In genomic region chrX:17822351-17822750, GRCh38 we compare ENCODE assay signal across 24 cellular contexts. TPM values are rescaled to one million over a fixed set of nuclear protein-coding genes. Genes with fewer than 3 reads are reported as not detected.
"Had no signal": no experiment of that assay in that cellular context is flagged by ENCODE, and none has a peak within 500 bp of the region (broad histone marks: within the 10 kb centered on the region; RNA-seq: fewer than 3 reads in every experiment).

No MANE protein-coding gene starts in this region.

- H3K9me3 ChIP-seq: esophagus squamous epithelium, right lobe of liver, thyroid gland, upper lobe of left lung, vagina had no signal

- H3K27me3 ChIP-seq: esophagus squamous epithelium, right lobe of liver, thyroid gland, upper lobe of left lung, vagina had no signal

- H3K4me3 ChIP-seq: esophagus squamous epithelium, right lobe of liver, thyroid gland, upper lobe of left lung, vagina had no signal

- H3K36me3 ChIP-seq: esophagus squamous epithelium, right lobe of liver, thyroid gland, upper lobe of left lung, vagina had no signal

- DNase-seq: activated CD4-positive, alpha-beta T cell treated with anti-CD3 and anti-CD28 coated beads, Interleukin-2, amount 50 U/mL, for 1 hour; activated CD8-positive, alpha-beta T cell treated with anti-CD3 and anti-CD28 coated beads for 36 hours; activated naive CD8-positive, alpha-beta T cell treated with anti-CD3 and anti-CD28 coated beads, Interleukin-2, amount 50 U/mL, for 24 hours; activated T-cell treated with anti-CD3 and anti-CD28 coated beads, Interleukin-2, amount 50 U/mL, for 4 hours; dermis blood vessel endothelial cell; effector CD4-positive, alpha-beta T cell; esophagus squamous epithelium; head of caudate nucleus; hippocampal formation; left cardiac atrium; left ventricle myocardium superior; mammary epithelial cell; right lobe of liver; small intestine; stimulated activated CD4-positive, alpha-beta T cell treated with anti-CD3 and anti-CD28 coated beads, Interleukin-4, amount 100 ng/mL, for 24 hours; stimulated activated naive CD8-positive, alpha-beta T cell treated with anti-CD3 and anti-CD28 coated beads, Interleukin-15, amount 100 ng/mL, for 72 hours; substantia nigra; T-helper 9 cell; thyroid gland; upper lobe of left lung had no signal

- H3K27ac ChIP-seq: epithelial cell of prostate, esophagus squamous epithelium, right lobe of liver, thyroid gland, upper lobe of left lung, vagina had no signal

- H3K4me1 ChIP-seq: esophagus squamous epithelium, right lobe of liver, thyroid gland had no signal

RNA-seq across cellular contexts. Expression of gene RAI2, which starts 38.7 kb away (rescaled TPM):
- total RNA-seq: bronchial epithelial cell, fibroblast of villous mesenchyme had no signal
